In the genomic region with DNA sequence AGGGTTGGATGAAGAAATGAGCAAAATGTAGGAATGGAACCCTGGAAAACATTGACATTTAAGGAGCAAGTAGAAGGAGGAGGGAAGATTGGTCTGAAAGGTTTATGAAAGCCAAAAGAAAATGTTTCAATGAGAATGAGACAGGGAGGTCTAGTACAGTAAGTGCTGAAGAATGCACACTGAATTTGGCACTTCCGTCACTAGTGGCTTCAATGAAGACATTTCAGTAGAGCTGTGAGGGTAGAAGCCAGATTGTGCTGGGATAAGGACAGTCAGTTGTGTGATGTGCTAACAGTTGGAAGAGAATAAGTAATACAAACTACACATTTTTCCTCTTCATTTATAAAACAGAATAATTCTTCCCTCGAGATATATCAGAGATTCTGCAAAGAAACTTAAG, we compare ENCODE assay signal across 24 cellular contexts. TPM values are rescaled to one million over a fixed set of nuclear protein-coding genes. Genes with fewer than 3 reads are reported as not detected.
DNase-seq lines count a peak whose midpoint lies in the region; FAIRE-seq and TF ChIP-seq lines count a peak whose summit lies in the region.
"Had no signal": no experiment of that assay in that cellular context is flagged by ENCODE, and none has a peak within 500 bp of the region (broad histone marks: within the 10 kb centered on the region; RNA-seq: fewer than 3 reads in every experiment).

No MANE protein-coding gene starts in this region.

- no peak for FAIRE-seq in small intestine (lab: Jason Lieb, UNC)
- FAIRE-seq: HepG2 had no signal

- H3K14ac ChIP-seq in mesenchymal stem cell (ENCODE audit: low read length in 2 of 2): no peak overlapping the region

- no peaks in the 10 kb centered on the region for H4K20me1 ChIP-seq in MM.1S (ENCODE audit: insufficient read depth, low read length)

- H3K4me2 ChIP-seq in mesenchymal stem cell (ENCODE audit: low read length, poor library complexity, severe bottlenecking) (no peak overlapping the region), MM.1S (ENCODE audit: low read depth, low read length) (no peak overlapping the region)

- peaks cover 32% of the 10 kb centered on the region for H3K4me1 Mint-ChIP-seq in activated CD4-positive, alpha-beta T cell treated with anti-CD3 and anti-CD28 coated beads, Interleukin-2, amount 10 ng/mL, durations not matched to agents 24 days and 14 days
- H3K4me1 Mint-ChIP-seq in HFFc6 (ENCODE audit: low read depth): peaks cover 32% of the 10 kb centered on the region
- peaks cover 39% of the 10 kb centered on the region for H3K4me1 Mint-ChIP-seq in activated naive CD4-positive, alpha-beta T cell treated with anti-CD3 and anti-CD28 coated beads for 36 hours (ENCODE audit: low read depth)
- H3K4me1 Mint-ChIP-seq: WTC11 had no signal

- H3K27me3 ChIP-seq in mesenchymal stem cell (ENCODE audit: control insufficient read depth in 1 of 2, insufficient read depth in 1 of 2, low read length in 2 of 2) (no peaks in the 10 kb centered on the region), MM.1S (replicated peaks; ENCODE audit: insufficient read depth, low read length) (no peaks in the 10 kb centered on the region), small intestine (ENCODE audit: control insufficient read depth in 2 of 2, insufficient read depth in 2 of 2, low read length in 2 of 2) (no peaks in the 10 kb centered on the region)
- H3K27me3 ChIP-seq: foreskin keratinocyte, MG63, upper lobe of right lung had no signal

- H4K8ac ChIP-seq in mesenchymal stem cell (ENCODE audit: low read length): no peak overlapping the region

- H3K27me3 Mint-ChIP-seq in activated CD4-positive, alpha-beta T cell treated with anti-CD3 and anti-CD28 coated beads, Interleukin-2, amount 10 ng/mL, durations not matched to agents 24 days and 14 days: no peaks in the 10 kb centered on the region
- H3K27me3 Mint-ChIP-seq in HFFc6 (ENCODE audit: insufficient read depth): peaks cover 3% of the 10 kb centered on the region; the same call in 1 of the 2 replicates
- H3K27me3 Mint-ChIP-seq in activated naive CD4-positive, alpha-beta T cell treated with anti-CD3 and anti-CD28 coated beads for 36 hours (ENCODE audit: low read depth): no peaks in the 10 kb centered on the region

- no peak overlapping the region for H3K4me3 Mint-ChIP-seq in activated CD4-positive, alpha-beta T cell treated with anti-CD3 and anti-CD28 coated beads, Interleukin-2, amount 10 ng/mL, durations not matched to agents 24 days and 14 days
- no peak overlapping the region for H3K4me3 Mint-ChIP-seq in HFFc6
- no peak overlapping the region for H3K4me3 Mint-ChIP-seq in activated naive CD4-positive, alpha-beta T cell treated with anti-CD3 and anti-CD28 coated beads for 36 hours
- H3K4me3 Mint-ChIP-seq: CD14-positive monocyte, WTC11 had no signal

- no peak for DNase-seq in activated CD4-positive, alpha-beta T cell treated with anti-CD3 and anti-CD28 coated beads, Interleukin-2, amount 10 ng/mL, durations not matched to agents 24 days and 14 days
- DNase-seq in activated CD4-positive, alpha-beta T cell treated with anti-CD3 and anti-CD28 coated beads for 4 hours: no peak
- DNase-seq in HFFc6 (peak; percentile 31), amniotic epithelial cell (ENCODE audit: low read depth) (peak; percentile 18), mesenchymal stem cell (peak; percentile 12), MM.1S (no peak), small intestine (no peak)
- DNase-seq in activated naive CD4-positive, alpha-beta T cell treated with anti-CD3 and anti-CD28 coated beads for 36 hours: no peak
- DNase-seq: 8988T; DMS79; foreskin keratinocyte; left cardiac atrium; MG63; midbrain; NCI-H1930; NCI-H510A; stimulated activated naive CD4-positive, alpha-beta T cell treated with Interleukin-2 at 50 U/mL for 16 hours; T-helper 1 cell; upper lobe of right lung had no signal

- H3K27ac Mint-ChIP-seq in activated CD4-positive, alpha-beta T cell treated with anti-CD3 and anti-CD28 coated beads, Interleukin-2, amount 10 ng/mL, durations not matched to agents 24 days and 14 days: peak overlapping the region; percentile 4
- H3K27ac Mint-ChIP-seq in HFFc6: no peak overlapping the region
- H3K27ac Mint-ChIP-seq in activated naive CD4-positive, alpha-beta T cell treated with anti-CD3 and anti-CD28 coated beads for 36 hours: no peak overlapping the region
- H3K27ac Mint-ChIP-seq: WTC11 had no signal

- no peaks in the 10 kb centered on the region for H3K4me1 ChIP-seq in mesenchymal stem cell (ENCODE audit: control insufficient read depth, insufficient read depth, low read depth, low read length)
- no peaks in the 10 kb centered on the region for H3K4me1 ChIP-seq in MM.1S (ENCODE audit: low read length)
- H3K4me1 ChIP-seq in small intestine (ENCODE audit: control insufficient read depth in 2 of 2, insufficient read depth in 1 of 2, low read depth in 1 of 2, low read length in 1 of 2): no peaks in the 10 kb centered on the region
- H3K4me1 ChIP-seq: upper lobe of right lung had no signal

- peaks cover 62% of the 10 kb centered on the region for H3K36me3 Mint-ChIP-seq in activated CD4-positive, alpha-beta T cell treated with anti-CD3 and anti-CD28 coated beads, Interleukin-2, amount 10 ng/mL, durations not matched to agents 24 days and 14 days (ENCODE audit: low read depth)
- H3K36me3 Mint-ChIP-seq in HFFc6 (ENCODE audit: low read depth): peaks cover 28% of the 10 kb centered on the region
- H3K36me3 Mint-ChIP-seq in activated naive CD4-positive, alpha-beta T cell treated with anti-CD3 and anti-CD28 coated beads for 36 hours (ENCODE audit: low read depth): peaks cover 56% of the 10 kb centered on the region

- H3K18ac ChIP-seq in mesenchymal stem cell (ENCODE audit: low read depth in 1 of 2, low read length in 2 of 2): no peak overlapping the region

- H3K4me3 ChIP-seq in mesenchymal stem cell (ENCODE audit: insufficient read depth in 1 of 2, low read depth in 1 of 2, low read length in 2 of 2) (no peak overlapping the region), MM.1S (ENCODE audit: low read length) (no peak overlapping the region), small intestine (ENCODE audit: low read depth in 1 of 2, low read length in 2 of 2) (no peak overlapping the region)
- H3K4me3 ChIP-seq: MG63, upper lobe of right lung had no signal

- H2BK15ac ChIP-seq in mesenchymal stem cell (ENCODE audit: low read depth, poor library complexity, severe bottlenecking): no peak overlapping the region

- no peak overlapping the region for H2AFZ ChIP-seq in mesenchymal stem cell (ENCODE audit: low read depth, low read length)
- no peak overlapping the region for H2AFZ ChIP-seq in MM.1S (ENCODE audit: low read length)

- no peak overlapping the region for H3K9ac ChIP-seq in mesenchymal stem cell (ENCODE audit: low read length)
- no peak overlapping the region for H3K9ac ChIP-seq in MM.1S (ENCODE audit: low read length)

- H3K36me3 ChIP-seq in mesenchymal stem cell (ENCODE audit: control insufficient read depth in 1 of 2, insufficient read depth in 2 of 2, low read depth in 1 of 2, low read length in 2 of 2) (peaks cover 2 to 74% of the 10 kb centered on the region in 2 experiments), MM.1S (replicated peaks; ENCODE audit: insufficient read depth, low read length) (0 out of 2 replicates have a peak, but pooled peaks cover 5% of the 10 kb centered on the region), small intestine (ENCODE audit: control insufficient read depth in 2 of 2, insufficient read depth in 2 of 2, low read length in 2 of 2) (peaks cover 0 to 5% of the 10 kb centered on the region in 2 donors)

- TF ChIP-seq CTCF in HFFc6 (IDR thresholded peaks at IDR 0.05): no peak
- TF ChIP-seq CTCF in MM.1S (IDR thresholded peaks at IDR 0.05; ENCODE audit: low read length): no peak

- H2BK5ac ChIP-seq in mesenchymal stem cell (ENCODE audit: low read depth, low read length, poor library complexity, severe bottlenecking): no peak overlapping the region

- H2BK12ac ChIP-seq in mesenchymal stem cell (ENCODE audit: low read length in 2 of 2): no peak overlapping the region

- no peak overlapping the region for H3K23ac ChIP-seq in mesenchymal stem cell (ENCODE audit: low read length in 2 of 2)

- H2AK5ac ChIP-seq in mesenchymal stem cell (ENCODE audit: low read length, severe bottlenecking): no peak overlapping the region

- no peak overlapping the region for H2BK120ac ChIP-seq in mesenchymal stem cell (ENCODE audit: low read depth, low read length)

- H3K4ac ChIP-seq in mesenchymal stem cell (ENCODE audit: low read depth in 1 of 2, low read length in 2 of 2): no peak overlapping the region

- peaks cover 3% of the 10 kb centered on the region for H3K79me2 ChIP-seq in MM.1S (ENCODE audit: low read length)

- H3K79me1 ChIP-seq in mesenchymal stem cell (replicated peaks; ENCODE audit: low read length, poor library complexity, severe bottlenecking): peaks cover 13% of the 10 kb centered on the region

- no peaks in the 10 kb centered on the region for H3K9me3 Mint-ChIP-seq in activated CD4-positive, alpha-beta T cell treated with anti-CD3 and anti-CD28 coated beads, Interleukin-2, amount 10 ng/mL, durations not matched to agents 24 days and 14 days
- no peaks in the 10 kb centered on the region for H3K9me3 Mint-ChIP-seq in HFFc6
- no peaks in the 10 kb centered on the region for H3K9me3 Mint-ChIP-seq in activated naive CD4-positive, alpha-beta T cell treated with anti-CD3 and anti-CD28 coated beads for 36 hours
- H3K9me3 Mint-ChIP-seq: activated naive CD4-positive, alpha-beta T cell treated with anti-CD3 and anti-CD28 coated beads, Interleukin-2, amount 50 U/mL, for 72 hours had no signal

- no peaks in the 10 kb centered on the region for H3K9me2 ChIP-seq in MM.1S (replicated peaks; ENCODE audit: insufficient read depth, low read length)

- no peak overlapping the region for H4K91ac ChIP-seq in mesenchymal stem cell (ENCODE audit: low read length)

- CTCF ChIA-PET in activated naive CD4-positive, alpha-beta T cell treated with anti-CD3 and anti-CD28 coated beads for 36 hours (lab: Charles Lee): no interaction called here

- no peaks in the 10 kb centered on the region for H3F3A ChIP-seq in MM.1S (ENCODE audit: insufficient read depth, low read length)

- H3K9me3 ChIP-seq in mesenchymal stem cell (ENCODE audit: control insufficient read depth, low read length): no peaks in the 10 kb centered on the region
- no peaks in the 10 kb centered on the region for H3K9me3 ChIP-seq in MM.1S (replicated peaks; ENCODE audit: insufficient read depth, low read length)
- no peaks in the 10 kb centered on the region for H3K9me3 ChIP-seq in small intestine (ENCODE audit: control insufficient read depth, low read depth)
- H3K9me3 ChIP-seq: MG63, upper lobe of right lung had no signal

- 82% methylated on average over 1 of the region's 2 CpGs for WGBS in mesenchymal stem cell
- WGBS in small intestine, 3 donors: 94 to 95% (median 94%) methylated on average over 2 of the region's 2 CpGs

- intact Hi-C loops in activated CD4-positive, alpha-beta T cell treated with anti-CD3 and anti-CD28 coated beads, Interleukin-2, amount 10 ng/mL, durations not matched to agents 24 days and 14 days (cut with micrococcal nuclease): loop anchor here (5.0 kb wide), 1 partner anchor 35 kb away; no protein-coding TSS in a partner anchor
- intact Hi-C loops in activated naive CD4-positive, alpha-beta T cell treated with anti-CD3 and anti-CD28 coated beads for 36 hours (cut with micrococcal nuclease): no loop called here

- H3K27ac ChIP-seq in mesenchymal stem cell (ENCODE audit: low read length, poor library complexity, severe bottlenecking): no peak overlapping the region
- no peak overlapping the region for H3K27ac ChIP-seq in MM.1S (ENCODE audit: low read length)
- no peak overlapping the region for H3K27ac ChIP-seq in small intestine (ENCODE audit: low read depth in 1 of 2, low read length in 1 of 2)
- H3K27ac ChIP-seq: foreskin keratinocyte, upper lobe of right lung had no signal

RNA-seq across cellular contexts. Expression of a gene that starts 17.1 kb away (rescaled TPM):
- 26.9 and 30.6 TPM in 2 replicates for total RNA-seq in activated CD4-positive, alpha-beta T cell treated with anti-CD3 and anti-CD28 coated beads, Interleukin-2, amount 10 ng/mL, durations not matched to agents 24 days and 14 days
- 10 to 100 TPM in 1 of 6 experiments, 1 to 10 TPM in 5; 8.0 to 10.1 (median 9.3) TPM for total RNA-seq in HFFc6 (2021; fragmentation: NEBNext Ultra II Directional; extraction: Animal tissue kit (Norgen Biotek cat#: 25700))
- polyA plus RNA-seq in mesenchymal stem cell (2013, experiment 1 of 2): 13.4 TPM
- polyA plus RNA-seq in mesenchymal stem cell (2013, experiment 2 of 2): 13.6 TPM
- polyA plus RNA-seq in small intestine: 10 to 100 TPM in 1 of 3 donors, 1 to 10 TPM in 2; 5.7 to 10.4 (median 8.3) TPM
- total RNA-seq in activated naive CD4-positive, alpha-beta T cell treated with anti-CD3 and anti-CD28 coated beads for 36 hours: 10 to 100 TPM; 20.1 to 22.0 TPM

RNA-seq across cellular contexts. Expression of a gene that starts 38.7 kb away (rescaled TPM):
- not detected in 2 replicates for total RNA-seq in activated CD4-positive, alpha-beta T cell treated with anti-CD3 and anti-CD28 coated beads, Interleukin-2, amount 10 ng/mL, durations not matched to agents 24 days and 14 days
- total RNA-seq in HFFc6 (2021; fragmentation: NEBNext Ultra II Directional; extraction: Animal tissue kit (Norgen Biotek cat#: 25700)): not detected
- polyA plus RNA-seq in mesenchymal stem cell (2013, experiment 1 of 2): not detected
- not detected for polyA plus RNA-seq in mesenchymal stem cell (2013, experiment 2 of 2)
- polyA plus RNA-seq in small intestine: not detected
- total RNA-seq in activated naive CD4-positive, alpha-beta T cell treated with anti-CD3 and anti-CD28 coated beads for 36 hours: not detected
- total RNA-seq: activated naive CD4-positive, alpha-beta T cell treated with anti-CD3 and anti-CD28 coated beads, Interleukin-2, amount 50 U/mL, for 72 hours; foreskin keratinocyte; HepG2; left cardiac atrium; renal cortical epithelial cell; upper lobe of right lung; WTC11 had no signal
- polyA plus RNA-seq: CD14-positive monocyte, HepG2 had no signal

RNA-seq across cellular contexts. Expression of a gene that starts 52.6 kb away (rescaled TPM):
- total RNA-seq in activated CD4-positive, alpha-beta T cell treated with anti-CD3 and anti-CD28 coated beads, Interleukin-2, amount 10 ng/mL, durations not matched to agents 24 days and 14 days: 0.86 and 1.5 TPM in 2 replicates
- total RNA-seq in HFFc6 (2021; fragmentation: NEBNext Ultra II Directional; extraction: Animal tissue kit (Norgen Biotek cat#: 25700)): not detected
- not detected for polyA plus RNA-seq in mesenchymal stem cell (2013, experiment 1 of 2)
- polyA plus RNA-seq in mesenchymal stem cell (2013, experiment 2 of 2): not detected
- polyA plus RNA-seq in small intestine: under 1 TPM in 1 of 3 donors, not detected in 2; 0.46 TPM
- 1 to 10 TPM; 2.3 to 2.7 TPM for total RNA-seq in activated naive CD4-positive, alpha-beta T cell treated with anti-CD3 and anti-CD28 coated beads for 36 hours
- total RNA-seq: HepG2, left cardiac atrium, renal cortical epithelial cell had no signal
- polyA plus RNA-seq: CD14-positive monocyte, HepG2 had no signal

Comparison
In these comparisons a context has a peak if more than half of its experiments do, and no peak if none do; other contexts are left out.
1. DNase-seq: peak in HFFc6 (single experiment), amniotic epithelial cell (single experiment) and mesenchymal stem cell (single experiment); none in activated CD4-positive, alpha-beta T cell treated with anti-CD3 and anti-CD28 coated beads, Interleukin-2, amount 10 ng/mL, durations not matched to agents 24 days and 14 days (single experiment), activated CD4-positive, alpha-beta T cell treated with anti-CD3 and anti-CD28 coated beads for 4 hours (0 of 2), MM.1S (single experiment), small intestine (single experiment) and activated naive CD4-positive, alpha-beta T cell treated with anti-CD3 and anti-CD28 coated beads for 36 hours (single experiment).